Comparison of ENCODE assay signal across 27 cellular contexts in the genomic region with DNA sequence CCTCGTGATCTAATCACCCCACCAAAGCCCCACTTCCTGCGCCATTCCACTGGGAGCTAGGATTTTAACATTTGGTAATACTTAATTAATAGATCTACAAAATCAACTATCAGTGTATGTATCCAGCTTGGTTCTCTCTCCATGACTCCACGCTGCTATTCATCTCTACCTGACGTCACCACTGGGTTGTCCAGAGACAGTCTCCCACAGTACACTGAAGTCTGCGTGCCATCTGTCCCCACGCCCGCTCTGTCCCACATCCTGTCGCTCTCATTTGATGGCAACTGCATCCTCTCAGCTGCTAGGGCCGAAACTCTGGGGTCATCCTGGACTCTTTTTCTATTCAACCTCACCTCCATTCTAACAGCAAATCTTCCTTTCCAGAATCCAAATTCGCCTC. TPM values are rescaled to one million over a fixed set of nuclear protein-coding genes. Genes with fewer than 3 reads are reported as not detected.
"Had no signal": no experiment of that assay in that cellular context is flagged by ENCODE, and none has a peak within 500 bp of the region (broad histone marks: within the 10 kb centered on the region; RNA-seq: fewer than 3 reads in every experiment).

No MANE protein-coding gene starts in this region.

- DNase-seq: hippocampal formation; kidney; left colon; left lung; lower lobe of right lung; mammary epithelial cell; mesendoderm; midbrain; mucosa of descending colon; naive thymus-derived CD4-positive, alpha-beta T cell; occipital lobe; stimulated activated CD4-positive, alpha-beta T cell treated with anti-CD3 and anti-CD28 coated beads, Interleukin-2, amount 100 ng/mL, for 48 hours; stimulated activated CD4-positive, alpha-beta T cell treated with anti-CD3 and anti-CD28 coated beads, Interleukin-4, amount 100 ng/mL, for 4 hours; stimulated activated CD8-positive, alpha-beta memory T cell treated with anti-CD3 and anti-CD28 coated beads, Interleukin-4, amount 100 ng/mL, for 48 hours; stimulated activated naive CD4-positive, alpha-beta T cell; tibial artery; trophoblast cell; upper lobe of right lung had no signal

- H3K36me3 ChIP-seq: left lung, lower lobe of right lung, neutrophil, right atrium auricular region, suprapubic skin, thoracic aorta, tibial artery, upper lobe of right lung had no signal

- H3K4me3 ChIP-seq: left lung, lower lobe of right lung, mucosa of descending colon, right atrium auricular region, skin epidermis, suprapubic skin, thoracic aorta, tibial artery, upper lobe of right lung had no signal

- H3K36me3 Mint-ChIP-seq: natural killer cell treated with Interleukin-12 subunit alpha and Interleukin-12 subunit beta and Interleukin-15 and Interleukin-18, amount 100 ng/mL, for 72 hours had no signal

- H3K27ac Mint-ChIP-seq: naive thymus-derived CD4-positive, alpha-beta T cell; natural killer cell treated with Interleukin-12 subunit alpha and Interleukin-12 subunit beta and Interleukin-15 and Interleukin-18, amount 100 ng/mL, for 72 hours; stimulated activated naive CD8-positive, alpha-beta T cell treated with anti-CD3 and anti-CD28 coated beads, Interleukin-15, Interleukin-2, amounts not matched to agents 100 ng/mL and 50 ng/mL, for 24 hours had no signal

- H3K9me3 Mint-ChIP-seq: natural killer cell treated with Interleukin-12 subunit alpha and Interleukin-12 subunit beta and Interleukin-15 and Interleukin-18, amount 100 ng/mL, for 72 hours; stimulated activated naive CD8-positive, alpha-beta T cell treated with anti-CD3 and anti-CD28 coated beads, Interleukin-15, Interleukin-2, amounts not matched to agents 100 ng/mL and 50 ng/mL, for 24 hours had no signal

- ATAC-seq: left colon; left lung; lower lobe of right lung; mucosa of descending colon; naive thymus-derived CD4-positive, alpha-beta T cell; upper lobe of right lung had no signal

- H3K9me3 ChIP-seq: left lung, lower lobe of right lung, mucosa of descending colon, neutrophil, suprapubic skin, thoracic aorta, upper lobe of right lung had no signal

- H3K27me3 Mint-ChIP-seq: naive thymus-derived CD4-positive, alpha-beta T cell; natural killer cell treated with Interleukin-12 subunit alpha and Interleukin-12 subunit beta and Interleukin-15 and Interleukin-18, amount 100 ng/mL, for 72 hours; stimulated activated naive CD8-positive, alpha-beta T cell treated with anti-CD3 and anti-CD28 coated beads, Interleukin-15, Interleukin-2, amounts not matched to agents 100 ng/mL and 50 ng/mL, for 24 hours had no signal

- H3K79me2 ChIP-seq: parathyroid adenoma had no signal

- H3K4me1 ChIP-seq: lower lobe of right lung, parathyroid adenoma, right atrium auricular region, suprapubic skin, tibial artery, upper lobe of right lung had no signal

- H3K27me3 ChIP-seq: left lung, neutrophil, right atrium auricular region, suprapubic skin, tibial artery, upper lobe of right lung had no signal

- H3K27ac ChIP-seq: left lung, lower lobe of right lung, neutrophil, parathyroid adenoma, right atrium auricular region, skin epidermis, suprapubic skin, thoracic aorta, tibial artery, upper lobe of right lung had no signal

- H3K9ac ChIP-seq: parathyroid adenoma had no signal

- H3K4me3 Mint-ChIP-seq: naive thymus-derived CD4-positive, alpha-beta T cell; natural killer cell treated with Interleukin-12 subunit alpha and Interleukin-12 subunit beta and Interleukin-15 and Interleukin-18, amount 100 ng/mL, for 72 hours; stimulated activated naive CD8-positive, alpha-beta T cell treated with anti-CD3 and anti-CD28 coated beads, Interleukin-15, Interleukin-2, amounts not matched to agents 100 ng/mL and 50 ng/mL, for 24 hours had no signal

- H2AFZ ChIP-seq: parathyroid adenoma had no signal

RNA-seq across cellular contexts. Expression of a gene that starts 53.2 kb away (rescaled TPM):
- polyA plus RNA-seq: neural cell had no signal
